ENCODE assay signal across 12 cellular contexts in genomic region chr3:179265875-179266274, GRCh38. TPM values are rescaled to one million over a fixed set of nuclear protein-coding genes. Genes with fewer than 3 reads are reported as not detected.
DNase-seq lines count a peak whose midpoint lies in the region; ATAC-seq and TF ChIP-seq lines count a peak whose summit lies in the region.
"Had no signal": no experiment of that assay in that cellular context is flagged by ENCODE, and none has a peak within 500 bp of the region (broad histone marks: within the 10 kb centered on the region; RNA-seq: fewer than 3 reads in every experiment).

No MANE protein-coding gene starts in this region.

- H4K20me1 ChIP-seq in OCI-LY7 (ENCODE audit: insufficient read depth, low read length) (no peaks in the 10 kb centered on the region), neural progenitor cell (ENCODE audit: low read depth) (no peaks in the 10 kb centered on the region)

- no TSS peak for BruUV-seq in OCI-LY7 (replicated peaks; lab: Mats Ljungman, UMichigan)

- H3K4me2 ChIP-seq in OCI-LY7 (ENCODE audit: low read length) = peak overlapping the region; percentile 64
- H3K4me2 ChIP-seq in neural progenitor cell = no peak overlapping the region

- H3K27ac ChIP-seq in OCI-LY7 (ENCODE audit: low read depth, low read length, poor library complexity, severe bottlenecking) = peak overlapping the region; percentile 16
- no peak overlapping the region for H3K27ac ChIP-seq in breast epithelium
- no peak overlapping the region for H3K27ac ChIP-seq in neural progenitor cell
- H3K27ac ChIP-seq: right atrium auricular region had no signal

- no peak for TF ChIP-seq POLR2A in breast epithelium (IDR thresholded peaks at IDR 0.05)

- no peak for TF ChIP-seq CTCF in GM10266 (IDR thresholded peaks at IDR 0.05; ENCODE audit: control insufficient read depth, insufficient read depth, low read depth, missing control alignments)
- TF ChIP-seq CTCF in OCI-LY7 (conservative IDR thresholded peaks at IDR 0.05; ENCODE audit: low read length) = no peak
- no peak for TF ChIP-seq CTCF in breast epithelium (IDR thresholded peaks at IDR 0.05)
- TF ChIP-seq CTCF in neural progenitor cell (IDR thresholded peaks at IDR 0.05) = no peak

- no peaks in the 10 kb centered on the region for H3K36me3 Mint-ChIP-seq in neural progenitor cell

- peaks cover 6% of the 10 kb centered on the region for H3K9me3 Mint-ChIP-seq in neural progenitor cell

- ATAC-seq in GM19397 (IDR thresholded peaks at IDR 0.05; ENCODE audit: unreplicated experiment) (peak; percentile 34), HG03025 (IDR thresholded peaks at IDR 0.05; ENCODE audit: low FRiP score, unreplicated experiment) (peak; percentile 39)

- no peak overlapping the region for H3K4me3 Mint-ChIP-seq in neural progenitor cell

- H3K9me3 ChIP-seq in OCI-LY7 (ENCODE audit: low read length) (no peaks in the 10 kb centered on the region), breast epithelium (peaks cover 0 to 6% of the 10 kb centered on the region in 2 donors), neural progenitor cell (ENCODE audit: low read depth) (no peaks in the 10 kb centered on the region)
- H3K9me3 ChIP-seq: right atrium auricular region had no signal

- no peaks in the 10 kb centered on the region for H3K9me2 ChIP-seq in OCI-LY7 (ENCODE audit: insufficient read depth, low read length)

- H3K79me2 ChIP-seq in OCI-LY7 (ENCODE audit: insufficient read depth, low read depth, low read length) (no peaks in the 10 kb centered on the region), neural progenitor cell (ENCODE audit: low read depth) (no peaks in the 10 kb centered on the region)

- H2AFZ ChIP-seq in OCI-LY7 (ENCODE audit: low read length) (peak overlapping the region; percentile 81; the same call in 1 of the 2 replicates), neural progenitor cell (replicated peaks) (no peak overlapping the region)

- peak; percentile 58 for DNase-seq in GM10266 (ENCODE audit: extremely low spot score)
- peak; percentile 60 for DNase-seq in OCI-LY7 (ENCODE audit: low spot score)
- DNase-seq in breast epithelium (ENCODE audit: low spot score in 2 of 2) = no peak
- DNase-seq in NAMALWA (ENCODE audit: low spot score) = no peak
- no peak for DNase-seq in pons (ENCODE audit: low spot score)
- no peak for DNase-seq in neural progenitor cell (ENCODE audit: low spot score)
- DNase-seq: activated gamma-delta T cell treated with Interleukin-2 at 50 U/mL for 16 hours, heart right ventricle, NCI-H1436 had no signal

- H3K27ac Mint-ChIP-seq in neural progenitor cell = no peak overlapping the region

- peaks cover 2% of the 10 kb centered on the region for H3K27me3 Mint-ChIP-seq in neural progenitor cell (ENCODE audit: insufficient read depth, low read depth)

- H3F3A ChIP-seq in neural progenitor cell (ENCODE audit: low read depth) = no peaks in the 10 kb centered on the region

- H3K36me3 ChIP-seq in OCI-LY7 (ENCODE audit: insufficient read depth, low read length) = no peaks in the 10 kb centered on the region
- no peaks in the 10 kb centered on the region for H3K36me3 ChIP-seq in breast epithelium
- no peaks in the 10 kb centered on the region for H3K36me3 ChIP-seq in neural progenitor cell
- H3K36me3 ChIP-seq: heart right ventricle, right atrium auricular region had no signal

- no peaks in the 10 kb centered on the region for H3K4me1 Mint-ChIP-seq in neural progenitor cell

- H3K4me1 ChIP-seq in OCI-LY7 (ENCODE audit: insufficient read depth, low read length, poor library complexity, severe bottlenecking) (peaks cover 31% of the 10 kb centered on the region), breast epithelium (no peaks in the 10 kb centered on the region), neural progenitor cell (no peaks in the 10 kb centered on the region)
- H3K4me1 ChIP-seq: right atrium auricular region had no signal

- H3K4me3 ChIP-seq in OCI-LY7 (ENCODE audit: low read depth, low read length, poor library complexity, severe bottlenecking) (peak overlapping the region; percentile 9), breast epithelium (no peak overlapping the region), neural progenitor cell (no peak overlapping the region)

- H3K27me3 ChIP-seq in breast epithelium (no peaks in the 10 kb centered on the region), neural progenitor cell (peaks cover 8% of the 10 kb centered on the region)
- H3K27me3 ChIP-seq: right atrium auricular region had no signal

- POLR2A ChIA-PET in OCI-LY7 (lab: Charles Lee) = interaction anchor here (0.7 kb wide), 3 partner anchors 17 to 203 kb away, joined by 3 read pairs; no protein-coding TSS in a partner anchor

- CTCF ChIA-PET in OCI-LY7 (lab: Charles Lee; ENCODE audit: unreplicated experiment) = no interaction called here

- H3K9ac ChIP-seq in neural progenitor cell = no peak overlapping the region

- intact Hi-C loops in OCI-LY7 (cut with micrococcal nuclease; ENCODE audit: unreplicated experiment) (no loop called here), breast epithelium (cut with DNase I; ENCODE audit: low total_unique reads) (no loop called here)

RNA-seq across cellular contexts. Expression of gene KCNMB3, which starts 15.0 kb away (rescaled TPM):
- 0.18 and 0.60 TPM in 2 replicates for total RNA-seq in OCI-LY7 (2014; rRNA removed; shearing (Covaris generic))
- total RNA-seq in OCI-LY7 (2022) (not detected in 2 replicates), breast epithelium (1 to 10 TPM; 3.7 to 7.3 (median 4.9) TPM), neural progenitor cell (ENCODE audit: low replicate concordance) (2.9 and 4.4 TPM in 2 replicates)

RNA-seq across cellular contexts. Expression of gene ZNF639, which starts 57.0 kb away (rescaled TPM):
- 44.3 and 61.3 TPM in 2 replicates for total RNA-seq in OCI-LY7 (2014; rRNA removed; shearing (Covaris generic))
- total RNA-seq in OCI-LY7 (2022) = 59.3 and 63.5 TPM in 2 replicates
- total RNA-seq in breast epithelium = 10 to 100 TPM; 41.4 to 44.9 (median 41.8) TPM
- total RNA-seq in neural progenitor cell (ENCODE audit: low replicate concordance) = 55.0 and 107 TPM in 2 replicates

Comparison
In these comparisons a context has a peak if more than half of its experiments do, and no peak if none do; other contexts are left out.
1. DNase-seq: peak in GM10266 (single experiment) and OCI-LY7 (single experiment); none in breast epithelium (0 of 2), NAMALWA (single experiment), pons (single experiment) and neural progenitor cell (single experiment).